Comparison of ENCODE assay signal across 8 cellular contexts in the genomic region with DNA sequence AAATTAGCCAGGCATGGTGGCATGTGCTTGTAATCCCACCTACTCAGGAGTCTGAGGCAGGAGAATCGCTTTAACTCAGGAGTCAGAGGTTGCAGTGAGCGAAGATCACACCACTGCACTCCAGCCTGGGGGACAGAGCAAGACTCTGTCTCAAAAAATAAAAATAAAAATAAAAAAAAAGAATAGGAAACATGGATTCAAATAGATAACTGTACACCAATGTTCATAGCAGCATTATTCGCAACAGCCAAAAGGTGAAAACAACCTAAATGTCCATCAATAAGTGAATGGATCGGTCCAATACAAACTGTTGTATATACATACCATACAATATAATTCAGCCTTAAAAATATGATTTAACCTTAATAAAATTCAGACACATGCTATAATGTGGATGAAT. TPM values are rescaled to one million over a fixed set of nuclear protein-coding genes. Genes with fewer than 3 reads are reported as not detected.
"Had no signal": no experiment of that assay in that cellular context is flagged by ENCODE, and none has a peak within 500 bp of the region (broad histone marks: within the 10 kb centered on the region; RNA-seq: fewer than 3 reads in every experiment).

No MANE protein-coding gene starts in this region.

- H3K27ac ChIP-seq: HL-60, KMS-11 had no signal

- H3K4me2 ChIP-seq: KMS-11 had no signal

- ATAC-seq: HepG2 had no signal

- FAIRE-seq: HepG2, HTR-8/SVneo had no signal

- H3K9ac ChIP-seq: KMS-11 had no signal

- DNase-seq: IMR-90, KBM-7, KG1 had no signal

RNA-seq across cellular contexts. Expression of gene RIPK3, which starts 3.1 kb away (rescaled TPM):
- total RNA-seq: HepG2, IMR-90 had no signal
- polyA plus RNA-seq: HepG2 had no signal

RNA-seq across cellular contexts. Expression of gene ADCY4, which starts 8.0 kb away (rescaled TPM):
- total RNA-seq: HepG2, HT1080, IMR-90 had no signal
- polyA plus RNA-seq: IMR-90 had no signal
